In the genomic region with DNA sequence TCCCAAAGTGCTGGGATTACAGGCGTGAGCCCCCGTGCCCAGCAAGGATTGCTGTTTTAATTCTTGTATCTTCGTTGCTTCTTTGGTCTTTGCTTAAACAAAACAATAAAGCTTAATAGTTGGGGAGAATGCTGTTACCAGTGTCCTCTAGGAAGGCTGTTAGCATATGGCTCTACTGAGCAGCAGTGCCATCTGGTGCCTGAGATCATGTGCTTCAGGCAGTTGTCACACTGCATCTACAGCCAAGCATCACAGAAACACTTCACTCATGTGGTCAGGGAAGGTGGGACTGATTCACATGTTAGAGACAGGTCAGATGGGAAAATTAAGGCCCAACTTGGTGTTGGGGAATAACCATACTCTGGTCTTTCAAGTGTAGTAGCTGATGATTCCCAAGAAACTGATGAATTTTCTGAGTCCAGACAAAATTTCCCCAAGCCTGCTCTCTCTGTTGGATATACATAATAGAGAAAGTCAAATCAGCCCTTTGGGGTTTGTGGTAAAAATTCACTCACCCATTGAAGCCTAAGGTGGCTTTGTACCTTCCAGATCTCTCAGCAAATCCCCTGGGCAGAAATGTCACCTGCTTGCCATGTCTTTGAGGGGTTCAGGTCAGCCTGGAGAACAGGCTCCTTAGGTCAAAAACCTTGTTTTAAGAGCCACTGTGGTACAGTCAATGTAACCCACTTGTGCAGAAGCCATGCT, we compare ENCODE assay signal across 9 cellular contexts. TPM values are rescaled to one million over a fixed set of nuclear protein-coding genes. Genes with fewer than 3 reads are reported as not detected.
A peak's percentile ranks its signal among the peaks of the same experiment; 100 is the strongest.
DNase-seq lines count a peak whose midpoint lies in the region; ATAC-seq and TF ChIP-seq lines count a peak whose summit lies in the region.
"Had no signal": no experiment of that assay in that cellular context is flagged by ENCODE, and none has a peak within 500 bp of the region (broad histone marks: within the 10 kb centered on the region; RNA-seq: fewer than 3 reads in every experiment).

No MANE protein-coding gene starts in this region.

- TF ChIP-seq POLR2A in heart left ventricle (IDR thresholded peaks at IDR 0.05): no peak
- no peak for TF ChIP-seq POLR2A in gastrocnemius medialis (IDR thresholded peaks at IDR 0.05)

- TF ChIP-seq CTCF in heart left ventricle (IDR thresholded peaks at IDR 0.05) (peak; percentile 9 to 50 (median 28)), gastrocnemius medialis (IDR thresholded peaks at IDR 0.05 in 4 of 5, conservative IDR thresholded peaks at IDR 0.05 in 1 of 5) (peak in 2 of 5 experiments; percentile 26 to 37)

- ATAC-seq in GM21367 (IDR thresholded peaks at IDR 0.05; ENCODE audit: unreplicated experiment): peak; percentile 73
- peak in 3 of 4 donors; percentile 70 to 74 (median 72) for ATAC-seq in heart left ventricle
- ATAC-seq in gastrocnemius medialis: peak; percentile 58 to 82

- no peaks in the 10 kb centered on the region for H3K9me3 ChIP-seq in heart left ventricle
- no peaks in the 10 kb centered on the region for H3K9me3 ChIP-seq in gastrocnemius medialis

- no peak overlapping the region for H3K27ac Mint-ChIP-seq in activated CD4-positive, alpha-beta memory T cell treated with anti-CD3 and anti-CD28 coated beads, Interleukin-2, amount 10 ng/mL, durations not matched to agents 7 days and 5 days
- H3K27ac Mint-ChIP-seq: activated naive CD8-positive, alpha-beta T cell had no signal

- no peak overlapping the region for H3K4me3 Mint-ChIP-seq in activated CD4-positive, alpha-beta memory T cell treated with anti-CD3 and anti-CD28 coated beads, Interleukin-2, amount 10 ng/mL, durations not matched to agents 7 days and 5 days
- H3K4me3 Mint-ChIP-seq: activated naive CD8-positive, alpha-beta T cell had no signal

- in situ Hi-C loops in gastrocnemius medialis (cut with MboI; ENCODE audit: low sequenced_read_pairs in 4 of 4): no loop called here

- H3K27me3 ChIP-seq in heart left ventricle (no peaks in the 10 kb centered on the region), gastrocnemius medialis (no peaks in the 10 kb centered on the region)

- no peaks in the 10 kb centered on the region for H3K9me3 Mint-ChIP-seq in activated CD4-positive, alpha-beta memory T cell treated with anti-CD3 and anti-CD28 coated beads, Interleukin-2, amount 10 ng/mL, durations not matched to agents 7 days and 5 days

- intact Hi-C loops in heart left ventricle (cut with DNase I) (loop anchor here in 1 of 10 donors (10.0 kb wide), 1 partner anchor 370 kb away; the partner anchor contains the start of gene STK17A), gastrocnemius medialis (cut with DNase I; ENCODE audit: low total_unique reads) (no loop called here)

- peaks cover 5% of the 10 kb centered on the region for H3K4me1 Mint-ChIP-seq in activated CD4-positive, alpha-beta memory T cell treated with anti-CD3 and anti-CD28 coated beads, Interleukin-2, amount 10 ng/mL, durations not matched to agents 7 days and 5 days

- WGBS in heart left ventricle, 4 donors: 67 to 83% (median 73%) methylated on average over 3 of the region's 3 CpGs

- peak; percentile 54 for DNase-seq in NCI-H2107 treated with DMSO at 0.1 percent for 48 hours (lab: John Stamatoyannopoulos, UW; ENCODE audit: unreplicated experiment)
- no peak for DNase-seq in NCI-H2107 (lab: John Stamatoyannopoulos, UW)
- peak; percentile 3 for DNase-seq in NCI-H1105 (lab: John Stamatoyannopoulos, UW)
- peak; percentile 27 for DNase-seq in activated CD4-positive, alpha-beta memory T cell treated with anti-CD3 and anti-CD28 coated beads, Interleukin-2, amount 10 ng/mL, durations not matched to agents 7 days and 5 days
- DNase-seq in heart left ventricle: no peak
- peak in 1 of 2 donors; percentile 28 for DNase-seq in gastrocnemius medialis
- no peak for DNase-seq in ureter (ENCODE audit: low spot score)

- H3K36me3 Mint-ChIP-seq in activated CD4-positive, alpha-beta memory T cell treated with anti-CD3 and anti-CD28 coated beads, Interleukin-2, amount 10 ng/mL, durations not matched to agents 7 days and 5 days (ENCODE audit: low read depth): peaks cover 4% of the 10 kb centered on the region

- H3K4me1 ChIP-seq in heart left ventricle: no peaks in the 10 kb centered on the region
- peaks cover 0 to 7% of the 10 kb centered on the region in 2 donors for H3K4me1 ChIP-seq in gastrocnemius medialis

- H3K27ac ChIP-seq in heart left ventricle (no peak overlapping the region), gastrocnemius medialis (no peak overlapping the region)

- H3K27me3 Mint-ChIP-seq in activated CD4-positive, alpha-beta memory T cell treated with anti-CD3 and anti-CD28 coated beads, Interleukin-2, amount 10 ng/mL, durations not matched to agents 7 days and 5 days: no peaks in the 10 kb centered on the region
- H3K27me3 Mint-ChIP-seq: activated naive CD8-positive, alpha-beta T cell had no signal

- CTCF ChIA-PET in activated CD4-positive, alpha-beta memory T cell treated with anti-CD3 and anti-CD28 coated beads, Interleukin-2, amount 10 ng/mL, durations not matched to agents 7 days and 5 days (lab: Charles Lee): interaction anchor here (1.5 kb wide), 1 partner anchor 85 kb away, joined by 5 read pairs; the partner anchor contains the start of gene MRPS24

- POLR2A ChIA-PET in activated CD4-positive, alpha-beta memory T cell treated with anti-CD3 and anti-CD28 coated beads, Interleukin-2, amount 10 ng/mL, durations not matched to agents 7 days and 5 days (lab: Charles Lee): interaction anchor here (0.6 kb wide), 1 partner anchor 21 kb away, joined by 3 read pairs; no protein-coding TSS in a partner anchor

- H3K36me3 ChIP-seq in heart left ventricle (peaks cover 4 to 56% (median 44%) of the 10 kb centered on the region in 9 donors), gastrocnemius medialis (peaks cover 0 to 54% of the 10 kb centered on the region in 2 donors)

- H3K4me3 ChIP-seq in heart left ventricle: no peak overlapping the region
- H3K4me3 ChIP-seq in gastrocnemius medialis: no peak overlapping the region

RNA-seq across cellular contexts. Expression of gene UBE2D4, which starts 28.4 kb away (rescaled TPM):
- 1 to 10 TPM; 5.3 to 6.8 TPM for total RNA-seq in activated CD4-positive, alpha-beta memory T cell treated with anti-CD3 and anti-CD28 coated beads, Interleukin-2, amount 10 ng/mL, durations not matched to agents 7 days and 5 days
- total RNA-seq in heart left ventricle (10 to 100 TPM; 35.1 to 69.8 (median 43.5) TPM), gastrocnemius medialis (100 to 1,000 TPM in 2 of 4 donors, 10 to 100 TPM in 2; 71.0 to 116 (median 105) TPM), ureter (27.4 TPM)
- polyA plus RNA-seq in heart left ventricle: 10 to 100 TPM; 29.4 to 41.1 TPM

RNA-seq across cellular contexts. Expression of gene SPDYE1, which starts 43.0 kb away (rescaled TPM):
- total RNA-seq in activated CD4-positive, alpha-beta memory T cell treated with anti-CD3 and anti-CD28 coated beads, Interleukin-2, amount 10 ng/mL, durations not matched to agents 7 days and 5 days: not detected
- total RNA-seq in heart left ventricle (under 1 TPM in 1 of 9 donors, not detected in 8; 0.13 TPM), gastrocnemius medialis (not detected), ureter (not detected)
- not detected for polyA plus RNA-seq in heart left ventricle

RNA-seq across cellular contexts. Expression of gene URGCP, which starts 48.3 kb away (rescaled TPM):
- total RNA-seq in activated CD4-positive, alpha-beta memory T cell treated with anti-CD3 and anti-CD28 coated beads, Interleukin-2, amount 10 ng/mL, durations not matched to agents 7 days and 5 days: 10 to 100 TPM; 19.8 to 20.1 TPM
- 10 to 100 TPM; 28.2 to 43.7 (median 37.8) TPM for total RNA-seq in heart left ventricle
- 10 to 100 TPM; 23.6 to 24.0 TPM for polyA plus RNA-seq in heart left ventricle
- 10 to 100 TPM; 29.0 to 47.7 (median 38.3) TPM for total RNA-seq in gastrocnemius medialis
- total RNA-seq in ureter: 39.1 TPM

Comparison
In these comparisons a context has a peak if more than half of its experiments do, and no peak if none do; other contexts are left out.
1. DNase-seq: peak in NCI-H2107 treated with DMSO at 0.1 percent for 48 hours (single experiment), NCI-H1105 (single experiment) and activated CD4-positive, alpha-beta memory T cell treated with anti-CD3 and anti-CD28 coated beads, Interleukin-2, amount 10 ng/mL, durations not matched to agents 7 days and 5 days (single experiment); none in NCI-H2107 (single experiment), heart left ventricle (0 of 5) and ureter (single experiment).
2. Peak in every context shown above with its lines, with median percentiles within 50 percentile points of each other: ATAC-seq.